15 cellular contexts compared by ENCODE assay signal in genomic region chr22:18068991-18069390, GRCh38. TPM values are rescaled to one million over a fixed set of nuclear protein-coding genes. Genes with fewer than 3 reads are reported as not detected.
A peak's percentile ranks its signal among the peaks of the same experiment; 100 is the strongest.
DNase-seq lines count a peak whose midpoint lies in the region; ATAC-seq and TF ChIP-seq lines count a peak whose summit lies in the region.
"Had no signal": no experiment of that assay in that cellular context is flagged by ENCODE, and none has a peak within 500 bp of the region (broad histone marks: within the 10 kb centered on the region; RNA-seq: fewer than 3 reads in every experiment).

No MANE protein-coding gene starts in this region.

- H3K4me3 Mint-ChIP-seq in IgD-negative memory B cell (peak overlapping the region in 2 of 4 donors; percentile 36 to 62), endodermal cell (no peak overlapping the region)
- no peak overlapping the region for H3K4me3 Mint-ChIP-seq in activated T-cell treated with anti-CD3 and anti-CD28 coated beads, Interleukin-2, amount 50 U/mL, for 24 hours
- H3K4me3 Mint-ChIP-seq: activated CD4-positive, alpha-beta T cell treated with anti-CD3 and anti-CD28 coated beads for 36 hours; stimulated activated naive CD8-positive, alpha-beta T cell treated with anti-CD3 and anti-CD28 coated beads, Interleukin-15, Interleukin-2, amounts not matched to agents 100 ng/mL and 50 ng/mL, for 24 hours had no signal

- no peaks in the 10 kb centered on the region for H3K9me3 Mint-ChIP-seq in IgD-negative memory B cell
- no peaks in the 10 kb centered on the region for H3K9me3 Mint-ChIP-seq in activated T-cell treated with anti-CD3 and anti-CD28 coated beads, Interleukin-2, amount 50 U/mL, for 24 hours
- no peaks in the 10 kb centered on the region for H3K9me3 Mint-ChIP-seq in endodermal cell
- H3K9me3 Mint-ChIP-seq: stimulated activated naive CD8-positive, alpha-beta T cell treated with anti-CD3 and anti-CD28 coated beads, Interleukin-15, Interleukin-2, amounts not matched to agents 100 ng/mL and 50 ng/mL, for 24 hours had no signal

- WGBS in gastroesophageal sphincter (ENCODE audit: low coverage in 1 of 2), 2 donors: 24 to 75% methylated on average over 3 of the region's 3 CpGs
- WGBS in endodermal cell (ENCODE audit: insufficient coverage in 1 of 2, insufficient read length in 1 of 2), 2 experiments: 71 to 94% methylated on average over 1 to 3 of the region's 3 CpGs

- no peak for TF ChIP-seq POLR2A in gastroesophageal sphincter (IDR thresholded peaks at IDR 0.05)

- TF ChIP-seq CTCF in 22Rv1 (IDR thresholded peaks at IDR 0.05) (no peak), gastroesophageal sphincter (IDR thresholded peaks at IDR 0.05) (no peak), endodermal cell (conservative IDR thresholded peaks at IDR 0.05) (no peak)

- H3K4me1 ChIP-seq in gastroesophageal sphincter (peaks cover 0 to 38% (median 12%) of the 10 kb centered on the region in 3 donors), skeletal muscle tissue (ENCODE audit: control insufficient read depth in 3 of 3, insufficient read depth in 3 of 3, low read length in 3 of 3) (peaks cover 16 to 42% (median 27%) of the 10 kb centered on the region in 3 donors), endodermal cell (ENCODE audit: control insufficient read depth, insufficient read depth, low read length) (no peaks in the 10 kb centered on the region)

- ATAC-seq in gastroesophageal sphincter: no peak
- ATAC-seq: activated CD4-positive, alpha-beta T cell treated with anti-CD3 and anti-CD28 coated beads for 36 hours; left lobe of liver had no signal

- H3K36me3 ChIP-seq in gastroesophageal sphincter: no peaks in the 10 kb centered on the region
- no peaks in the 10 kb centered on the region for H3K36me3 ChIP-seq in skeletal muscle tissue (ENCODE audit: control insufficient read depth in 3 of 3, insufficient read depth in 3 of 3, low read length in 3 of 3)
- no peaks in the 10 kb centered on the region for H3K36me3 ChIP-seq in endodermal cell (ENCODE audit: control insufficient read depth, insufficient read depth, low read length)

- H3K9ac ChIP-seq in skeletal muscle tissue (ENCODE audit: low read depth in 1 of 3, low read length in 3 of 3) (no peak overlapping the region), endodermal cell (ENCODE audit: extremely low read depth, low read length, poor library complexity, severe bottlenecking) (no peak overlapping the region)

- no peaks in the 10 kb centered on the region for H3K27me3 ChIP-seq in gastroesophageal sphincter
- peaks cover 0 to 5% (median 3%) of the 10 kb centered on the region in 3 donors for H3K27me3 ChIP-seq in skeletal muscle tissue (ENCODE audit: control insufficient read depth in 3 of 3, insufficient read depth in 3 of 3, low read length in 3 of 3)
- peaks cover 17% of the 10 kb centered on the region for H3K27me3 ChIP-seq in endodermal cell (ENCODE audit: control insufficient read depth, insufficient read depth, low read length, poor library complexity, severe bottlenecking)

- H3K4me1 Mint-ChIP-seq in IgD-negative memory B cell (peaks cover 52 to 76% (median 54%) of the 10 kb centered on the region in 3 donors), endodermal cell (peaks cover 2% of the 10 kb centered on the region)
- H3K4me1 Mint-ChIP-seq in activated T-cell treated with anti-CD3 and anti-CD28 coated beads, Interleukin-2, amount 50 U/mL, for 24 hours (ENCODE audit: low read depth): no peaks in the 10 kb centered on the region
- H3K4me1 Mint-ChIP-seq: activated CD4-positive, alpha-beta T cell treated with anti-CD3 and anti-CD28 coated beads for 36 hours had no signal

- DNase-seq in activated T-cell treated with anti-CD3 and anti-CD28 coated beads, Interleukin-2, amount 50 U/mL, for 24 hours: no peak
- DNase-seq in NCI-H2196 (lab: John Stamatoyannopoulos, UW; ENCODE audit: unreplicated experiment) (no peak), endodermal cell (no peak)
- no peak for DNase-seq in NK-92 treated with Interleukin-12 subunit alpha and Interleukin-12 subunit beta, amount 100 ng/mL, for 24 hours (lab: John Stamatoyannopoulos, UW)
- DNase-seq: activated CD4-positive, alpha-beta T cell treated with anti-CD3 and anti-CD28 coated beads for 36 hours; erythroblast; NCI-H2029 treated with DMSO at 0.1 percent for 48 hours; stimulated activated CD4-positive, alpha-beta T cell treated with anti-CD3 and anti-CD28 coated beads, Interleukin-1b, Interleukin-23, amount 100 ng/mL, for 48 hours; SW 1271 had no signal

- H3K27ac ChIP-seq in 22Rv1: peak overlapping the region; percentile 61
- H3K27ac ChIP-seq in gastroesophageal sphincter: peak overlapping the region; percentile 88 to 93 (median 92)
- peak overlapping the region; percentile 12 for H3K27ac ChIP-seq in skeletal muscle tissue (ENCODE audit: low read depth, low read length)
- H3K27ac ChIP-seq in endodermal cell (ENCODE audit: low read depth, low read length): no peak overlapping the region

- H3K27me3 Mint-ChIP-seq in IgD-negative memory B cell (peaks cover 1% of the 10 kb centered on the region), endodermal cell (ENCODE audit: insufficient read depth) (peaks cover 29% of the 10 kb centered on the region)
- peaks cover 38% of the 10 kb centered on the region for H3K27me3 Mint-ChIP-seq in activated T-cell treated with anti-CD3 and anti-CD28 coated beads, Interleukin-2, amount 50 U/mL, for 24 hours

- H3K27ac Mint-ChIP-seq in IgD-negative memory B cell (peak overlapping the region in 2 of 3 donors; percentile 48 to 49), endodermal cell (no peak overlapping the region)
- no peak overlapping the region for H3K27ac Mint-ChIP-seq in activated T-cell treated with anti-CD3 and anti-CD28 coated beads, Interleukin-2, amount 50 U/mL, for 24 hours
- H3K27ac Mint-ChIP-seq: activated CD4-positive, alpha-beta T cell treated with anti-CD3 and anti-CD28 coated beads for 36 hours; stimulated activated naive CD8-positive, alpha-beta T cell treated with anti-CD3 and anti-CD28 coated beads, Interleukin-15, Interleukin-2, amounts not matched to agents 100 ng/mL and 50 ng/mL, for 24 hours had no signal

- no peaks in the 10 kb centered on the region for H3K36me3 Mint-ChIP-seq in IgD-negative memory B cell
- H3K36me3 Mint-ChIP-seq in activated T-cell treated with anti-CD3 and anti-CD28 coated beads, Interleukin-2, amount 50 U/mL, for 24 hours (ENCODE audit: low read depth): no peaks in the 10 kb centered on the region
- H3K36me3 Mint-ChIP-seq in endodermal cell (ENCODE audit: low read depth): no peaks in the 10 kb centered on the region

- H3K4me3 ChIP-seq in gastroesophageal sphincter: no peak overlapping the region
- H3K4me3 ChIP-seq in skeletal muscle tissue (ENCODE audit: low read length in 3 of 3): no peak overlapping the region
- H3K4me3 ChIP-seq in endodermal cell (ENCODE audit: low read length): no peak overlapping the region

- H3K9me3 ChIP-seq in gastroesophageal sphincter (no peaks in the 10 kb centered on the region), skeletal muscle tissue (ENCODE audit: control insufficient read depth in 3 of 3, low read length in 3 of 3) (no peaks in the 10 kb centered on the region), endodermal cell (ENCODE audit: control insufficient read depth, low read length) (no peaks in the 10 kb centered on the region)

- TF ChIP-seq EP300 in gastroesophageal sphincter (IDR thresholded peaks at IDR 0.05): no peak

RNA-seq across cellular contexts. Expression of gene PEX26, which starts 8.8 kb away (rescaled TPM):
- polyA plus RNA-seq in IgD-negative memory B cell: 3.4 TPM
- 10 to 100 TPM; 19.5 to 34.9 (median 27.4) TPM for total RNA-seq in gastroesophageal sphincter
- 5.2 TPM for total RNA-seq in skeletal muscle tissue
- 10 to 100 TPM; 43.1 to 45.7 TPM for total RNA-seq in endodermal cell
- polyA plus RNA-seq in endodermal cell (2013, experiment 1 of 2): 27.9 TPM
- polyA plus RNA-seq in endodermal cell (2013, experiment 2 of 2): 24.7 TPM

RNA-seq across cellular contexts. Expression of gene TUBA8, which starts 41.6 kb away (rescaled TPM):
- 2.8 TPM for polyA plus RNA-seq in IgD-negative memory B cell
- total RNA-seq in gastroesophageal sphincter (10 to 100 TPM in 2 of 4 donors, 1 to 10 TPM in 2; 1.3 to 12.9 (median 7.6) TPM), skeletal muscle tissue (21.9 TPM), endodermal cell (under 1 TPM; 0.58 to 0.66 TPM)
- 1.3 TPM for polyA plus RNA-seq in endodermal cell (2013, experiment 1 of 2)
- polyA plus RNA-seq in endodermal cell (2013, experiment 2 of 2): 1.5 TPM

RNA-seq across cellular contexts. Expression of gene MICAL3, which starts 44.6 kb away (rescaled TPM):
- polyA plus RNA-seq in IgD-negative memory B cell: 12.0 TPM
- total RNA-seq in gastroesophageal sphincter (100 to 1,000 TPM in 1 of 4 donors, 10 to 100 TPM in 3; 37.3 to 120 (median 51.5) TPM), skeletal muscle tissue (20.9 TPM), endodermal cell (10 to 100 TPM; 42.8 to 48.1 TPM)
- 18.1 TPM for polyA plus RNA-seq in endodermal cell (2013, experiment 1 of 2)
- 18.8 TPM for polyA plus RNA-seq in endodermal cell (2013, experiment 2 of 2)

Comparison
In these comparisons a context has a peak if more than half of its experiments do, and no peak if none do; other contexts are left out.
1. H3K27ac Mint-ChIP-seq: peak in IgD-negative memory B cell (2 of 3); none in activated T-cell treated with anti-CD3 and anti-CD28 coated beads, Interleukin-2, amount 50 U/mL, for 24 hours (single experiment) and endodermal cell (single experiment).